8 cellular contexts compared by ENCODE assay signal in the genomic region with DNA sequence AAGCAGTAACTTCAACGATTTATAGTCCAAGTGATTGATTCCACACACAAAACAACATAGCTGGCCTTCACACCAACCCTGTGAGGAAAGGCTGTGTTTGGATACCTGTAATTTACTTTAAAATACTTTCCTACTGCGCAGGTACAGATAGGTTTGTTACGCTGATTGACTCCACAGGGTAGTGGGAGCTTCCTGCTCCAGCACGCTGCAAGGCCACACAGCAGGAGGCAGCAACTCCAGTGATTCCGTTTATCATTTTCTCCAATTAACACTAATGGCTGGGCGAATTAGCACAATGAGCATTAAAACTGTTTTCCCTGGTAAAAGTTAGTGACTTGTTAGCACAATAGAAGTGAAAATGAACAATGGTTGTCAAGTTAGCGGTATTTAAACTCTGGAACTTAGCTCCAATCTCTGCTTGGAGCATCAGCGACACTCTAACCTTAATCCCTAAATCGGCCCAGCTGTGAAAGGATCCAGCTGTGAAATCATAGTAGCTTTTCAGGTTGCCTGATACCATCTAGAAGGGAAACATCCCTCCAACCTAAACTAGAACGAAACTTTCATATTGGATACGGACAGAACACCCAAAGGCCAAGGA.
DNase-seq lines count a peak whose midpoint lies in the region; TF ChIP-seq lines count a peak whose summit lies in the region.

No MANE protein-coding gene starts in this region.

- H3K27ac ChIP-seq in SK-N-MC, result no peak overlapping the region

- H3K4me3 ChIP-seq in SK-N-MC (peak overlapping the region; percentile 86), fibroblast of mammary gland (ENCODE audit: control insufficient read depth, low read depth, low read length) (peak overlapping the region; percentile 78), retinal pigment epithelial cell (ENCODE audit: low read length) (peak overlapping the region; percentile 84)

- TF ChIP-seq CTCF in fibroblast of mammary gland (conservative IDR thresholded peaks at IDR 0.05; ENCODE audit: control insufficient read depth, insufficient read depth, low read depth, low read length) (no peak), retinal pigment epithelial cell (conservative IDR thresholded peaks at IDR 0.05; ENCODE audit: low read depth, low read length) (peak; percentile 15)

- DNase-seq in DMS53 (lab: John Stamatoyannopoulos, UW) (peak; percentile 55), DMS53 treated with DMSO at 0.1 percent for 48 hours (lab: John Stamatoyannopoulos, UW; ENCODE audit: unreplicated experiment) (no peak), SK-N-MC (ENCODE audit: low read depth, low spot score) (no peak), fibroblast of mammary gland (ENCODE audit: low read depth) (no peak), retinal pigment epithelial cell (ENCODE audit: low read depth) (no peak), NCI-H446 treated with DMSO at 0.1 percent for 48 hours (lab: John Stamatoyannopoulos, UW) (no peak), SKM-1 (lab: John Stamatoyannopoulos, UW; ENCODE audit: unreplicated experiment) (no peak), activated gamma-delta T cell (lab: John Stamatoyannopoulos, UW) (no peak)

- H3K36me3 ChIP-seq in SK-N-MC (ENCODE audit: insufficient read depth, low read length), result no peaks in the 10 kb centered on the region

- peak overlapping the region; percentile 74 for H3K9ac ChIP-seq in SK-N-MC (ENCODE audit: insufficient read length)

- H3K9me3 ChIP-seq in SK-N-MC (ENCODE audit: low read depth, low read length), result no peaks in the 10 kb centered on the region
